Comparison of ENCODE assay signal across 9 cellular contexts in genomic region chr9:91151014-91151740, GRCh38.
DNase-seq lines count a peak whose midpoint lies in the region; ATAC-seq, FAIRE-seq and TF ChIP-seq lines count a peak whose summit lies in the region.
"Had no signal": no experiment of that assay in that cellular context is flagged by ENCODE, and none has a peak within 500 bp of the region (broad histone marks: within the 10 kb centered on the region; RNA-seq: fewer than 3 reads in every experiment).

No MANE protein-coding gene starts in this region.

- no peaks in the 10 kb centered on the region for H3K9me3 ChIP-seq in astrocyte (ENCODE audit: insufficient read depth, low read depth, low read length)
- no peaks in the 10 kb centered on the region for H3K9me3 ChIP-seq in ascending aorta
- H3K9me3 ChIP-seq: SJSA1 had no signal

- peak; percentile 79 for FAIRE-seq in astrocyte (lab: Jason Lieb, UNC)

- H3K36me3 Mint-ChIP-seq in astrocyte (ENCODE audit: low read depth, unreplicated experiment) = peaks cover 3% of the 10 kb centered on the region
- peaks cover 54% of the 10 kb centered on the region for H3K36me3 Mint-ChIP-seq in stimulated activated effector memory CD8-positive, alpha-beta T cell treated with anti-CD3 and anti-CD28 coated beads, Interleukin-12 subunit alpha, Interleukin-12 subunit beta, amount 100 ng/mL, for 72 hours

- no peak overlapping the region for H3K27ac Mint-ChIP-seq in astrocyte (ENCODE audit: unreplicated experiment)
- peak overlapping the region; percentile 98 for H3K27ac Mint-ChIP-seq in stimulated activated effector memory CD8-positive, alpha-beta T cell treated with anti-CD3 and anti-CD28 coated beads, Interleukin-12 subunit alpha, Interleukin-12 subunit beta, amount 100 ng/mL, for 72 hours

- peak; percentile 69 for ATAC-seq in GM21423 (IDR thresholded peaks at IDR 0.05; ENCODE audit: unreplicated experiment)
- ATAC-seq in stimulated activated effector memory CD8-positive, alpha-beta T cell treated with anti-CD3 and anti-CD28 coated beads, Interleukin-12 subunit alpha, Interleukin-12 subunit beta, amount 100 ng/mL, for 72 hours = peak; percentile 85

- H4K20me1 ChIP-seq in astrocyte (ENCODE audit: insufficient read depth, low read length) = no peaks in the 10 kb centered on the region

- H3K27me3 ChIP-seq in GM06990 (replicated peaks; ENCODE audit: control insufficient read depth, insufficient read depth, low read length) (no peaks in the 10 kb centered on the region; the same call in 1 of the 2 replicates), astrocyte (ENCODE audit: insufficient read depth, low read length) (no peaks in the 10 kb centered on the region), ascending aorta (no peaks in the 10 kb centered on the region)
- H3K27me3 ChIP-seq: SJSA1 had no signal

- no peak for TF ChIP-seq CTCF in GM06990 (IDR thresholded peaks at IDR 0.05; ENCODE audit: insufficient read depth, low read length, poor library complexity, severe bottlenecking)
- TF ChIP-seq CTCF in astrocyte (IDR thresholded peaks at IDR 0.05; ENCODE audit: insufficient read depth, low read depth, low read length) = no peak
- TF ChIP-seq CTCF in ascending aorta (IDR thresholded peaks at IDR 0.05) = no peak

- in situ Hi-C loops in G401 (cut with HindIII; ENCODE audit: low sequenced_read_pairs) = no loop called here

- intact Hi-C loops in ascending aorta (cut with DNase I) = no loop called here

- peaks cover 5% of the 10 kb centered on the region for H3K4me1 ChIP-seq in astrocyte (ENCODE audit: insufficient read depth, low read length)
- no peaks in the 10 kb centered on the region for H3K4me1 ChIP-seq in ascending aorta

- no peak overlapping the region for H3K27ac ChIP-seq in astrocyte (ENCODE audit: low read depth, low read length)
- H3K27ac ChIP-seq in ascending aorta = no peak overlapping the region
- H3K27ac ChIP-seq: SJSA1 had no signal

- no peaks in the 10 kb centered on the region for H3K27me3 Mint-ChIP-seq in astrocyte (ENCODE audit: low read depth, unreplicated experiment)

- H3K79me2 ChIP-seq in astrocyte (ENCODE audit: insufficient read depth, low read length) = no peaks in the 10 kb centered on the region

- H2AFZ ChIP-seq in astrocyte (ENCODE audit: low read depth, low read length) = no peak overlapping the region

- H3K36me3 ChIP-seq in GM06990 (ENCODE audit: control insufficient read depth, insufficient read depth, low read length) (no peaks in the 10 kb centered on the region), astrocyte (ENCODE audit: insufficient read depth, low read length) (no peaks in the 10 kb centered on the region), ascending aorta (no peaks in the 10 kb centered on the region)
- H3K36me3 ChIP-seq: SJSA1 had no signal

- no peak overlapping the region for H3K4me3 Mint-ChIP-seq in astrocyte (ENCODE audit: unreplicated experiment)
- H3K4me3 Mint-ChIP-seq in stimulated activated effector memory CD8-positive, alpha-beta T cell treated with anti-CD3 and anti-CD28 coated beads, Interleukin-12 subunit alpha, Interleukin-12 subunit beta, amount 100 ng/mL, for 72 hours = peak overlapping the region; percentile 61

- H3K4me1 Mint-ChIP-seq in astrocyte (ENCODE audit: low read depth, unreplicated experiment) = peaks cover 6% of the 10 kb centered on the region
- peaks cover 93% of the 10 kb centered on the region for H3K4me1 Mint-ChIP-seq in stimulated activated effector memory CD8-positive, alpha-beta T cell treated with anti-CD3 and anti-CD28 coated beads, Interleukin-12 subunit alpha, Interleukin-12 subunit beta, amount 100 ng/mL, for 72 hours

- peak overlapping the region; percentile 11 for H3K9ac ChIP-seq in astrocyte (ENCODE audit: low read length)

- peak; percentile 68 for DNase-seq in GM06990 (ENCODE audit: extremely low read depth, insufficient read length)
- peak; percentile 83 for DNase-seq in HT1080 (ENCODE audit: low read depth)
- peak; percentile 96 for DNase-seq in astrocyte (ENCODE audit: low read depth)
- DNase-seq in stimulated activated effector memory CD8-positive, alpha-beta T cell treated with anti-CD3 and anti-CD28 coated beads, Interleukin-12 subunit alpha, Interleukin-12 subunit beta, amount 100 ng/mL, for 72 hours (ENCODE audit: low spot score in 2 of 2) = peak in 1 of 2 donors; percentile 73
- no peak for DNase-seq in ascending aorta (ENCODE audit: low spot score in 2 of 2)
- no peak for DNase-seq in G401 (ENCODE audit: low spot score)
- DNase-seq in activated CD8-positive, alpha-beta memory T cell treated with anti-CD3 and anti-CD28 coated beads, Interleukin-2, amount 50 U/mL, for 4 hours = no peak

- peak overlapping the region; percentile 25 for H3K4me2 ChIP-seq in astrocyte (ENCODE audit: low read length)

- H3K9me3 Mint-ChIP-seq in astrocyte (ENCODE audit: unreplicated experiment) = peaks cover 20% of the 10 kb centered on the region
- no peaks in the 10 kb centered on the region for H3K9me3 Mint-ChIP-seq in stimulated activated effector memory CD8-positive, alpha-beta T cell treated with anti-CD3 and anti-CD28 coated beads, Interleukin-12 subunit alpha, Interleukin-12 subunit beta, amount 100 ng/mL, for 72 hours

- no peak overlapping the region for H3K4me3 ChIP-seq in GM06990 (replicated peaks; ENCODE audit: low read depth, low read length)
- no peak overlapping the region for H3K4me3 ChIP-seq in astrocyte (ENCODE audit: insufficient read depth, low read depth, low read length)
- no peak overlapping the region for H3K4me3 ChIP-seq in ascending aorta
- H3K4me3 ChIP-seq: SJSA1 had no signal

Comparison
In these comparisons a context has a peak if more than half of its experiments do, and no peak if none do; other contexts are left out.
1. DNase-seq: peak in GM06990 (single experiment), HT1080 (single experiment) and astrocyte (single experiment); none in ascending aorta (0 of 2), G401 (single experiment) and activated CD8-positive, alpha-beta memory T cell treated with anti-CD3 and anti-CD28 coated beads, Interleukin-2, amount 50 U/mL, for 4 hours (single experiment).